8 cellular contexts compared by ENCODE assay signal in genomic region chr4:185395956-185396723, GRCh38. TPM values are rescaled to one million over a fixed set of nuclear protein-coding genes. Genes with fewer than 3 reads are reported as not detected.
A peak's percentile ranks its signal among the peaks of the same experiment; 100 is the strongest.
DNase-seq lines count a peak whose midpoint lies in the region; TF ChIP-seq lines count a peak whose summit lies in the region.

No MANE protein-coding gene starts in this region.

- peak overlapping the region in 1 of 2 experiments; percentile 59 for H3K23ac ChIP-seq in mesenchymal stem cell (ENCODE audit: low read length in 2 of 2)

- no peak for TF ChIP-seq CTCF in GM20000 (IDR thresholded peaks at IDR 0.05; ENCODE audit: extremely low read depth, missing control alignments)

- H2BK120ac ChIP-seq in mesenchymal stem cell (ENCODE audit: low read depth, low read length) = peak overlapping the region; percentile 29

- peak overlapping the region in 1 of 2 experiments; percentile 56 for H3K14ac ChIP-seq in mesenchymal stem cell (ENCODE audit: low read length in 2 of 2)

- peak overlapping the region; percentile 63 for H2BK15ac ChIP-seq in mesenchymal stem cell (ENCODE audit: low read depth, poor library complexity, severe bottlenecking)

- peak overlapping the region; percentile 52 for H4K8ac ChIP-seq in mesenchymal stem cell (ENCODE audit: low read length)

- no peaks in the 10 kb centered on the region for H3K79me1 ChIP-seq in mesenchymal stem cell (replicated peaks; ENCODE audit: low read length, poor library complexity, severe bottlenecking)

- no peaks in the 10 kb centered on the region for H3K9me3 ChIP-seq in effector memory CD4-positive, alpha-beta T cell (ENCODE audit: control insufficient read depth, low read length)
- H3K9me3 ChIP-seq in mesenchymal stem cell (ENCODE audit: control insufficient read depth, low read length) = no peaks in the 10 kb centered on the region

- peak overlapping the region; percentile 91 for H2BK5ac ChIP-seq in mesenchymal stem cell (ENCODE audit: low read depth, low read length, poor library complexity, severe bottlenecking)

- peak overlapping the region; percentile 95 for H3K4me2 ChIP-seq in mesenchymal stem cell (ENCODE audit: low read length, poor library complexity, severe bottlenecking)

- under 1% methylated on average over 92 of the region's 98 CpGs for WGBS in mesenchymal stem cell

- peak overlapping the region; percentile 91 for H2AFZ ChIP-seq in mesenchymal stem cell (ENCODE audit: low read depth, low read length)

- H4K91ac ChIP-seq in mesenchymal stem cell (ENCODE audit: low read length) = peak overlapping the region; percentile 86

- H3K18ac ChIP-seq in mesenchymal stem cell (ENCODE audit: low read depth in 1 of 2, low read length in 2 of 2) = peak overlapping the region; percentile 75 to 81

- H3K27me3 ChIP-seq in effector memory CD4-positive, alpha-beta T cell (replicated peaks; ENCODE audit: control insufficient read depth, insufficient read depth, low read length, poor library complexity, severe bottlenecking) = no peaks in the 10 kb centered on the region
- no peaks in the 10 kb centered on the region for H3K27me3 ChIP-seq in mesenchymal stem cell (ENCODE audit: control insufficient read depth in 1 of 2, insufficient read depth in 1 of 2, low read length in 2 of 2)

- peaks cover 18% of the 10 kb centered on the region for H3K4me1 ChIP-seq in effector memory CD4-positive, alpha-beta T cell (ENCODE audit: control insufficient read depth, insufficient read depth, low read length, poor library complexity, severe bottlenecking)
- H3K4me1 ChIP-seq in mesenchymal stem cell (ENCODE audit: control insufficient read depth, insufficient read depth, low read depth, low read length) = peaks cover 4% of the 10 kb centered on the region

- H3K27ac ChIP-seq in effector memory CD4-positive, alpha-beta T cell (ENCODE audit: insufficient read depth, low read length, poor library complexity, severe bottlenecking) = peak overlapping the region; percentile 94
- peak overlapping the region; percentile 65 for H3K27ac ChIP-seq in mesenchymal stem cell (ENCODE audit: low read length, poor library complexity, severe bottlenecking)

- H3K4me3 ChIP-seq in effector memory CD4-positive, alpha-beta T cell (ENCODE audit: insufficient read depth, low read depth, low read length, poor library complexity, severe bottlenecking) = peak overlapping the region; percentile 85
- H3K4me3 ChIP-seq in mesenchymal stem cell (ENCODE audit: insufficient read depth in 1 of 2, low read depth in 1 of 2, low read length in 2 of 2) = peak overlapping the region; percentile 81 to 85

- peak overlapping the region; percentile 94 for H3K9ac ChIP-seq in mesenchymal stem cell (ENCODE audit: low read length)

- H3K36me3 ChIP-seq in effector memory CD4-positive, alpha-beta T cell (ENCODE audit: control insufficient read depth, insufficient read depth, low read length) = peaks cover 17% of the 10 kb centered on the region
- peaks cover 0 to 25% of the 10 kb centered on the region in 2 experiments for H3K36me3 ChIP-seq in mesenchymal stem cell (ENCODE audit: control insufficient read depth in 1 of 2, insufficient read depth in 2 of 2, low read depth in 1 of 2, low read length in 2 of 2)

- H2BK12ac ChIP-seq in mesenchymal stem cell (ENCODE audit: low read length in 2 of 2) = peak overlapping the region; percentile 2 to 10

- H2AK5ac ChIP-seq in mesenchymal stem cell (ENCODE audit: low read length, severe bottlenecking) = no peak overlapping the region

- H3K4ac ChIP-seq in mesenchymal stem cell (ENCODE audit: low read depth in 1 of 2, low read length in 2 of 2) = peak overlapping the region; percentile 54 to 57

- DNase-seq in COLO668 (lab: John Stamatoyannopoulos, UW; ENCODE audit: unreplicated experiment) = peak; percentile 98
- peak; percentile 98 for DNase-seq in GM20000 (ENCODE audit: low spot score)
- peak; percentile 86 for DNase-seq in HS-5 (ENCODE audit: low read depth)
- peak; percentile 62 for DNase-seq in NK-92 (lab: John Stamatoyannopoulos, UW; ENCODE audit: unreplicated experiment)
- peak; percentile 91 to 96 for DNase-seq in activated CD8-positive, alpha-beta memory T cell treated with anti-CD3 and anti-CD28 coated beads for 4 hours (ENCODE audit: low read depth in 2 of 2)
- DNase-seq in effector memory CD4-positive, alpha-beta T cell = peak; percentile 93 to 95 (median 93)
- DNase-seq in mesenchymal stem cell = peak; percentile 96
- peak; percentile 88 for DNase-seq in stimulated activated CD8-positive, alpha-beta memory T cell treated with anti-CD3 and anti-CD28 coated beads, Interleukin-12 subunit alpha, Interleukin-12 subunit beta, amount 100 ng/mL, for 24 hours (ENCODE audit: extremely low read depth)

RNA-seq across cellular contexts. Expression of gene LRP2BP, which starts 0.4 kb away (rescaled TPM):
- polyA plus RNA-seq in mesenchymal stem cell (2013, experiment 1 of 2) = 0.07 TPM
- polyA plus RNA-seq in mesenchymal stem cell (2013, experiment 2 of 2) = 0.03 TPM

RNA-seq across cellular contexts. Expression of gene ANKRD37, which starts 0.5 kb away (rescaled TPM):
- 0.97 TPM for polyA plus RNA-seq in mesenchymal stem cell (2013, experiment 1 of 2)
- 0.96 TPM for polyA plus RNA-seq in mesenchymal stem cell (2013, experiment 2 of 2)

RNA-seq across cellular contexts. Expression of gene UFSP2, which starts 29.6 kb away (rescaled TPM):
- polyA plus RNA-seq in mesenchymal stem cell (2013, experiment 1 of 2) = 25.8 TPM
- 25.6 TPM for polyA plus RNA-seq in mesenchymal stem cell (2013, experiment 2 of 2)

Comparison
In these comparisons a context has a peak if more than half of its experiments do, and no peak if none do; other contexts are left out.
1. Peak in every context shown above with its lines: DNase-seq, H3K4me3 ChIP-seq and H3K27ac ChIP-seq.